30 cellular contexts compared by ENCODE assay signal in the genomic region with DNA sequence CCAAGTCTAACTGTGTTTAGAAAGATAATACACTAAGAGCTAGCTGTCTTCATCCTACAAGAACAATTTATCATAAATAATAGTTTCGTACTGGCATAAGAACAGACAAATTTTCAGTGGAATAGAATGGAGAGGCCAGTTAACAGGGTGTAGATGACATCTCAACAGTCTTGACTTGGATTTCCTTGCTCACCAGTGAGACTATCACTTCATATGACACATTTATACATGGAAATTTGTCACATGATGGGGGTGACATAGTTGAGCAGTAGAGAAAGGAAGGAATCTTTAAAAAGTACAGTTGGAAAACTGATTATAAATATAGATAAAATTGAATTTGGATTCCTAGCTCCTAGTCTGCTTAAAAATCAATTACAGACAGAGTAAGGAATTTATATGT.
"Had no signal": no experiment of that assay in that cellular context is flagged by ENCODE, and none has a peak within 500 bp of the region (broad histone marks: within the 10 kb centered on the region; RNA-seq: fewer than 3 reads in every experiment).

No MANE protein-coding gene starts in this region.

- H3K27ac Mint-ChIP-seq: endodermal cell; immature natural killer cell; naive B cell; stimulated activated naive B cell treated with anti-CD40 and anti-IgM and Interleukin-4, amounts not matched to agents 10 μg/mL and 1 μg/mL and 100 μg/mL, for 72 hours had no signal

- DNase-seq: activated CD4-positive, alpha-beta T cell treated with anti-CD3 and anti-CD28 coated beads, Interleukin-2, amount 10 ng/mL, durations not matched to agents 24 days and 14 days; activated CD8-positive, alpha-beta memory T cell treated with anti-CD3 and anti-CD28 coated beads for 24 hours; activated effector memory CD4-positive, alpha-beta T cell treated with anti-CD3 and anti-CD28 coated beads, Interleukin-2, amount 50 U/mL, for 16 hours; activated T-cell treated with anti-CD3 and anti-CD28 coated beads, Interleukin-2, amount 50 U/mL, for 4 hours; amygdala; caudate nucleus; endodermal cell; foreskin keratinocyte; heart left ventricle; hypothalamus; immature natural killer cell; kidney; left colon; mammary epithelial cell; naive B cell; nucleus accumbens; pancreas; stimulated activated CD4-positive, alpha-beta T cell treated with anti-CD3 and anti-CD28 coated beads, Interleukin-2, amount 100 ng/mL, for 24 hours; stimulated activated naive B cell treated with anti-CD40 and anti-IgM and Interleukin-4, amounts not matched to agents 10 μg/mL and 1 μg/mL and 100 μg/mL, for 72 hours; SW 1271; T-helper 9 cell; testis; transverse colon had no signal

- H3K4me1 Mint-ChIP-seq: endodermal cell, neural crest cell had no signal

- H3K27me3 ChIP-seq: foreskin keratinocyte, heart left ventricle, pancreas, testis, transverse colon had no signal

- H3K27me3 Mint-ChIP-seq: activated CD4-positive, alpha-beta T cell treated with anti-CD3 and anti-CD28 coated beads, Interleukin-2, amount 10 ng/mL, durations not matched to agents 24 days and 14 days; naive B cell; stimulated activated naive B cell treated with anti-CD40 and anti-IgM and Interleukin-4, amounts not matched to agents 10 μg/mL and 1 μg/mL and 100 μg/mL, for 72 hours had no signal

- H3K36me3 Mint-ChIP-seq: immature natural killer cell, naive B cell had no signal

- H3K36me3 ChIP-seq: heart left ventricle, pancreas, prostate gland, transverse colon had no signal

- ATAC-seq: activated CD4-positive, CD25-positive, alpha-beta regulatory T cell treated with anti-CD3 and anti-CD28 coated beads, Interleukin-2, amount 50 U/mL, for 24 hours; activated T-cell treated with anti-CD3 and anti-CD28 coated beads, Interleukin-2, amount 50 U/mL, for 4 hours; esophagus mucosa; foreskin keratinocyte; heart left ventricle; left colon; pancreas; stimulated activated naive B cell treated with anti-CD40 and anti-IgM and Interleukin-4, amounts not matched to agents 10 μg/mL and 1 μg/mL and 100 μg/mL, for 72 hours had no signal

- H3K4me3 ChIP-seq: heart left ventricle, pancreas, prostate gland, SK-N-MC, smooth muscle cell, testis, transverse colon had no signal

- H3K9me3 Mint-ChIP-seq: activated T-cell treated with anti-CD3 and anti-CD28 coated beads, Interleukin-2, amount 50 U/mL, for 4 hours; endodermal cell; immature natural killer cell; naive B cell; neural crest cell; stimulated activated naive B cell treated with anti-CD40 and anti-IgM and Interleukin-4, amounts not matched to agents 10 μg/mL and 1 μg/mL and 100 μg/mL, for 72 hours; T-helper 1 cell treated with Interleukin-12 subunit alpha and Interleukin-12 subunit beta and Interleukin-4 antibody, amounts not matched to agents 30 μg/mL and 1 μg/mL, for 36 hours had no signal

- H3K4me3 Mint-ChIP-seq: activated CD4-positive, alpha-beta T cell treated with anti-CD3 and anti-CD28 coated beads, Interleukin-2, amount 10 ng/mL, durations not matched to agents 24 days and 14 days; activated T-cell treated with anti-CD3 and anti-CD28 coated beads, Interleukin-2, amount 50 U/mL, for 4 hours; endodermal cell; immature natural killer cell; naive B cell; neural crest cell; stimulated activated naive B cell treated with anti-CD40 and anti-IgM and Interleukin-4, amounts not matched to agents 10 μg/mL and 1 μg/mL and 100 μg/mL, for 72 hours; T-helper 1 cell treated with Interleukin-12 subunit alpha and Interleukin-12 subunit beta and Interleukin-4 antibody, amounts not matched to agents 30 μg/mL and 1 μg/mL, for 36 hours had no signal
